Comparison of ENCODE assay signal across 8 cellular contexts in the genomic region with DNA sequence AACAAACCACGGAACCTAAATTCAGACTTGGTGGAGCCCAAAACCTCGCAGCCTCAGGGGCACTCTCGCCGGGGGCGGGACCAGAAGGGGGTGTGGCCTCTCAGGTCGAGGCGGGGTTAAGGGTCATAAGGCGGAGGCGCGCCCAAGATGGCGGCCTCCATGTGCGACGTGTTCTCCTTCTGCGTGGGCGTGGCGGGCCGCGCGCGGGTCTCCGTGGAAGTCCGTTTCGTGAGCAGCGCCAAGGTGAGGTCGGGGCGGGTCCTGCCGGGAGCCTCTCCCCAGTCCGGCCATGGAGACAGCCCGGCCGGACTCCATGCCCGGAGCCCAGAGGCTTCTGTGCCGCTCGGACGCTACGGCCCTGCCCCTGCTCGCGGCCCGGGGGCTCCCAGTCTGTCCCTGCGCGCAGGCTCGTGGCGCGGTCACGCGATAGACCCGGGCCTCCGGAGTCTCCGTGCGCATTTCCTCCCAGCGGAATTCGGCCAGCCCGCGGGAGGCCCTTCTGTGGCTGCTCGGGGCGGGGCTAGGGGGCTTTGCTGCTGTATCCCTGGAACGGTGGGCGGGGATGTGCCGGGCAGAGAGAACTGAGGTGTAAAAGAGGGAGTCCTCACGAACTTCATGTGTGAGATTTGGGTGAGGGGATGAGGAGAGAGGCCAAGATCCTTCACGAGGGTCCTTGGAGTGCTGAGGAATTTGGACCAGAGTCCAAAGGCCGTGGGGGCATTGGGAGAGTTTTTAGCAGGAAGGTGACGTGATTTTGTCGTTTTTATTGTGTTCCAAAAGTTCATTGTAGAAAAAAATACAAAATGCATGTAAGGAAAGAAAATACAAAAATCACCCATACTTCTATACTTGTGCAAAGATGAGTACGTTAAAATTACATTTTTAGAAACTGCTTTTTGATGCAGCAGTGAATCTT. TPM values are rescaled to one million over a fixed set of nuclear protein-coding genes. Genes with fewer than 3 reads are reported as not detected.
DNase-seq lines count a peak whose midpoint lies in the region; ATAC-seq and TF ChIP-seq lines count a peak whose summit lies in the region.

A gene (plus strand): TSS at position 126 of the 916 bp plus-strand sequence. CDS start 22 bp downstream, at position 148.

- peak within 1 kb of the TSS; percentile 87 for H3K4me2 ChIP-seq in SU-DHL-6 (ENCODE audit: low read depth, low read length, poor library complexity, severe bottlenecking)

- no peaks in the 10 kb centered on the region for H3F3A ChIP-seq in SU-DHL-6 (ENCODE audit: insufficient read depth)

- peak in 1 of 4 donors; percentile 59 for TF ChIP-seq POLR2A in upper lobe of left lung (IDR thresholded peaks at IDR 0.05)

- no peaks in the 10 kb centered on the region for H3K27me3 Mint-ChIP-seq in activated naive CD8-positive, alpha-beta T cell treated with anti-CD3 and anti-CD28 coated beads, Interleukin-2, amount 10 ng/mL, durations not matched to agents 7 days and 5 days

- no peaks in the 10 kb centered on the region for H3K9me3 Mint-ChIP-seq in activated naive CD8-positive, alpha-beta T cell treated with anti-CD3 and anti-CD28 coated beads, Interleukin-2, amount 10 ng/mL, durations not matched to agents 7 days and 5 days

- H3K9ac ChIP-seq in SU-DHL-6 (ENCODE audit: low read length) = peak within 1 kb of the TSS; percentile 72

- H2AFZ ChIP-seq in SU-DHL-6 (ENCODE audit: low read depth, low read length, severe bottlenecking) = peak within 1 kb of the TSS; percentile 89

- no peaks in the 10 kb centered on the region for H3K27me3 ChIP-seq in SU-DHL-6 (ENCODE audit: low read length)
- H3K27me3 ChIP-seq in upper lobe of left lung = no peaks in the 10 kb centered on the region

- H3K4me1 ChIP-seq in upper lobe of left lung = peaks cover 8 to 34% (median 17%) of the 10 kb centered on the region in 4 donors

- TF ChIP-seq EP300 in upper lobe of left lung (IDR thresholded peaks at IDR 0.05) = no peak

- no peaks in the 10 kb centered on the region for H4K20me1 ChIP-seq in SU-DHL-6 (ENCODE audit: low read depth, low read length)

- DNase-seq in GM10266 (ENCODE audit: extremely low spot score) (peak; percentile 94), NCI-H1048 (lab: John Stamatoyannopoulos, UW) (peak; percentile 21), cardiac septum (ENCODE audit: low spot score) (peak; percentile 91), posterior vena cava (ENCODE audit: low spot score) (peak; percentile 96), upper lobe of left lung (peak; percentile 80 to 96)
- DNase-seq in activated naive CD8-positive, alpha-beta T cell treated with anti-CD3 and anti-CD28 coated beads, Interleukin-2, amount 10 ng/mL, durations not matched to agents 7 days and 5 days = peak; percentile 94

- peak within 1 kb of the TSS; percentile 90 for H3K4me3 Mint-ChIP-seq in activated naive CD8-positive, alpha-beta T cell treated with anti-CD3 and anti-CD28 coated beads, Interleukin-2, amount 10 ng/mL, durations not matched to agents 7 days and 5 days

- POLR2A ChIA-PET in activated naive CD8-positive, alpha-beta T cell treated with anti-CD3 and anti-CD28 coated beads, Interleukin-2, amount 10 ng/mL, durations not matched to agents 7 days and 5 days (lab: Charles Lee) = no interaction called here

- H3K9me2 ChIP-seq in SU-DHL-6 (replicated peaks; ENCODE audit: insufficient read depth, low read length) = no peaks in the 10 kb centered on the region

- peak; percentile 91 for ATAC-seq in HG02571 (IDR thresholded peaks at IDR 0.05; ENCODE audit: unreplicated experiment)
- peak; percentile 85 for ATAC-seq in activated naive CD8-positive, alpha-beta T cell treated with anti-CD3 and anti-CD28 coated beads, Interleukin-2, amount 10 ng/mL, durations not matched to agents 7 days and 5 days (ENCODE audit: low read depth)
- peak; percentile 92 to 98 for ATAC-seq in upper lobe of left lung (ENCODE audit: low FRiP score in 2 of 2)

- peak within 1 kb of the TSS; percentile 90 for H3K27ac Mint-ChIP-seq in activated naive CD8-positive, alpha-beta T cell treated with anti-CD3 and anti-CD28 coated beads, Interleukin-2, amount 10 ng/mL, durations not matched to agents 7 days and 5 days

- no peak for TF ChIP-seq CTCF in GM10266 (IDR thresholded peaks at IDR 0.05; ENCODE audit: control insufficient read depth, insufficient read depth, low read depth, missing control alignments)
- no peak for TF ChIP-seq CTCF in SU-DHL-6 (IDR thresholded peaks at IDR 0.05; ENCODE audit: insufficient read depth, low read length, poor library complexity, severe bottlenecking)
- no peak for TF ChIP-seq CTCF in upper lobe of left lung (IDR thresholded peaks at IDR 0.05)

- intact Hi-C loops in cardiac septum (cut with DNase I) (loop anchor here (1.0 to 5.0 kb wide), 3 partner anchors 19 to 322 kb away; a partner anchor contains a TSS), posterior vena cava (cut with DNase I) (no loop called here)

- H3K9me3 ChIP-seq in SU-DHL-6 (ENCODE audit: insufficient read depth, low read length) (no peaks in the 10 kb centered on the region), upper lobe of left lung (no peaks in the 10 kb centered on the region)

- peaks cover 21% of the 10 kb centered on the region for H3K4me1 Mint-ChIP-seq in activated naive CD8-positive, alpha-beta T cell treated with anti-CD3 and anti-CD28 coated beads, Interleukin-2, amount 10 ng/mL, durations not matched to agents 7 days and 5 days

- H3K79me2 ChIP-seq in SU-DHL-6 (ENCODE audit: insufficient read depth, low read length) = peaks cover 43% of the 10 kb centered on the region

- H3K27ac ChIP-seq in SU-DHL-6 (ENCODE audit: low read depth, low read length) (peak within 1 kb of the TSS; percentile 32), upper lobe of left lung (peak within 1 kb of the TSS; percentile 55 to 74 (median 64))

- H3K36me3 Mint-ChIP-seq in activated naive CD8-positive, alpha-beta T cell treated with anti-CD3 and anti-CD28 coated beads, Interleukin-2, amount 10 ng/mL, durations not matched to agents 7 days and 5 days = no peaks in the 10 kb centered on the region

- H3K4me3 ChIP-seq in SU-DHL-6 (ENCODE audit: insufficient read depth, low read length, poor library complexity, severe bottlenecking) (peak within 1 kb of the TSS; percentile 62), upper lobe of left lung (peak within 1 kb of the TSS; percentile 66 to 96 (median 93))

- WGBS in upper lobe of left lung, 2 donors = 0 to 3% methylated on average over 10 to 63 of the region's 64 CpGs

- H3K36me3 ChIP-seq in SU-DHL-6 (ENCODE audit: low read length) (no peaks in the 10 kb centered on the region), upper lobe of left lung (peaks cover 0 to 5% (median 0%) of the 10 kb centered on the region in 4 donors)

RNA-seq across cellular contexts. Expression of the gene that starts here (rescaled TPM):
- total RNA-seq in activated naive CD8-positive, alpha-beta T cell treated with anti-CD3 and anti-CD28 coated beads, Interleukin-2, amount 10 ng/mL, durations not matched to agents 7 days and 5 days = 10 to 100 TPM; 18.2 to 26.9 TPM
- total RNA-seq in cardiac septum = 24.7 TPM
- total RNA-seq in posterior vena cava = 10 to 100 TPM; 17.1 to 20.8 TPM
- total RNA-seq in upper lobe of left lung = 10 to 100 TPM; 18.1 to 58.8 (median 21.2) TPM

Comparison
In these comparisons a context has a peak if more than half of its experiments do, and no peak if none do; other contexts are left out.
1. Peak in every context shown above with its lines: DNase-seq, ATAC-seq, H3K4me3 ChIP-seq and H3K27ac ChIP-seq.
2. DNase-seq: peak in every context shown above with its lines; median percentile 96 in posterior vena cava; 94 in GM10266; 94 in activated naive CD8-positive, alpha-beta T cell treated with anti-CD3 and anti-CD28 coated beads, Interleukin-2, amount 10 ng/mL, durations not matched to agents 7 days and 5 days; 91 in cardiac septum; 88 in upper lobe of left lung; 21 in NCI-H1048.